ENCODE assay signal across 11 cellular contexts in the genomic region with DNA sequence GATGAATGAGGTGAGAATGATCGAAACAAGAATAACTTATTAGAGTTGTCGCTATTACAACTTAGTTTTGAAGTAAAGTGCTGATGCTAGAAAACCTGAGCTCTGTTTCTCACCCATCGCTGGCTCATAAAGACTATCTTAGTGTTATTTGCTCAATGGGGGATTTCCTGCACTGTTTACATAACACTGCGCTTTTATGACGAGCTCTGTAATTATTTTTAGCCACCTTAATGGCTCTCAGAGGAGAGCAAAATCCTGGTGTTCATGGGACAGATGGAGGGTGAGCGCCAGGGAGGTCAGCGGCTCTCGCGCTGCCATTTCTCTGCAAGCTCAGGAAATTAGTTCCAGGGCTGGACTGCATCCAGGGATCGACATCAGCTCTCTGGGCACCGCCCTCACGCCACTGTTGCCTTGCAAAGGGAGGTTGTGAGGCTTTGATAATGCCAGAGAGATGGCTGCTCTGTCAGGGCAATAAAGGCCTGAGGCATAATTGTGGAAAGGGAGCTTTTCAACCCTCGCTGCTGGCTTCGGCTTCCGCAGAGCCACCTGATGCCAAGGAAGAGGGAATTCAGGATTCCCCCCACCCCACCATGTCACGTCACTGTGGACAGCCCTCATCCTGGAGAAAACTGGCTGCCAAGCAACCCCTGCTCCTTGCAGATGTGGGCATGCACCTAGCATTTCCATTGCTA.
A peak's percentile ranks its signal among the peaks of the same experiment; 100 is the strongest.
DNase-seq lines count a peak whose midpoint lies in the region; ATAC-seq and TF ChIP-seq lines count a peak whose summit lies in the region.
"Had no signal": no experiment of that assay in that cellular context is flagged by ENCODE, and none has a peak within 500 bp of the region (broad histone marks: within the 10 kb centered on the region; RNA-seq: fewer than 3 reads in every experiment).

No MANE protein-coding gene starts in this region.

- no CpG with 5 or more reads among the region's 16 CpGs for whole genome bisulfite sequencing in neuronal stem cell (ENCODE audit: extremely low coverage in 2 of 2, insufficient read length in 2 of 2, insufficient replicate concordance in 1 of 2), 2 donors

- no peaks in the 10 kb centered on the region for H3K36me3 Mint-ChIP-seq in Caco-2 (ENCODE audit: insufficient read depth, unreplicated experiment)
- H3K36me3 Mint-ChIP-seq in naive thymus-derived CD8-positive, alpha-beta T cell = no peaks in the 10 kb centered on the region
- H3K36me3 Mint-ChIP-seq: T-cell had no signal

- no peaks in the 10 kb centered on the region for H3K27me3 ChIP-seq in Caco-2 (replicated peaks; ENCODE audit: control insufficient read depth, insufficient read depth, low read length)
- H3K27me3 ChIP-seq in MM.1S (replicated peaks; ENCODE audit: insufficient read depth, low read length) = no peaks in the 10 kb centered on the region; the same call in 1 of the 2 replicates
- H3K27me3 ChIP-seq in neuronal stem cell (ENCODE audit: control insufficient read depth in 3 of 3, insufficient read depth in 3 of 3, low read depth in 1 of 3, low read length in 3 of 3) = no peaks in the 10 kb centered on the region

- H3K4me3 Mint-ChIP-seq in Caco-2 (ENCODE audit: unreplicated experiment) = peak overlapping the region; percentile 20
- H3K4me3 Mint-ChIP-seq in naive thymus-derived CD8-positive, alpha-beta T cell = no peak overlapping the region
- H3K4me3 Mint-ChIP-seq: T-cell had no signal

- H4K20me1 ChIP-seq in MM.1S (ENCODE audit: insufficient read depth, low read length) = no peaks in the 10 kb centered on the region

- no peak overlapping the region for H4K8ac ChIP-seq in neuronal stem cell (ENCODE audit: low read depth, low read length)

- H2BK12ac ChIP-seq in neuronal stem cell (ENCODE audit: low read length) = no peak overlapping the region

- peaks cover 31% of the 10 kb centered on the region for H3K4me1 ChIP-seq in Caco-2
- H3K4me1 ChIP-seq in MM.1S (ENCODE audit: low read length) = no peaks in the 10 kb centered on the region
- peaks cover 2 to 24% of the 10 kb centered on the region in 2 donors for H3K4me1 ChIP-seq in neuronal stem cell (ENCODE audit: control insufficient read depth in 2 of 2, insufficient read depth in 1 of 2, low read depth in 1 of 2, low read length in 2 of 2)

- H3K9me2 ChIP-seq in MM.1S (replicated peaks; ENCODE audit: insufficient read depth, low read length) = no peaks in the 10 kb centered on the region

- H3K4ac ChIP-seq in neuronal stem cell (ENCODE audit: low read length) = no peak overlapping the region

- H3K27ac Mint-ChIP-seq in Caco-2 (ENCODE audit: unreplicated experiment) = no peak overlapping the region
- no peak overlapping the region for H3K27ac Mint-ChIP-seq in naive thymus-derived CD8-positive, alpha-beta T cell
- H3K27ac Mint-ChIP-seq: T-cell had no signal

- H2BK5ac ChIP-seq in neuronal stem cell (ENCODE audit: low read length) = no peak overlapping the region

- H3F3A ChIP-seq in MM.1S (ENCODE audit: insufficient read depth, low read length) = no peaks in the 10 kb centered on the region

- no peaks in the 10 kb centered on the region for H3K79me2 ChIP-seq in MM.1S (ENCODE audit: low read length)

- no peak overlapping the region for H2AFZ ChIP-seq in MM.1S (ENCODE audit: low read length)
- no peak overlapping the region for H2AFZ ChIP-seq in neuronal stem cell (ENCODE audit: low read length)

- CTCF ChIA-PET in Caco-2 (lab: Charles Lee) = interaction anchor here (0.5 kb wide), 1 partner anchor 116 kb away, joined by 17 read pairs; no protein-coding TSS in a partner anchor

- no peak for TF ChIP-seq CTCF in Caco-2 (IDR thresholded peaks at IDR 0.05; ENCODE audit: insufficient read depth in 1 of 2, low read depth in 1 of 2, low read length in 1 of 2, severe bottlenecking in 1 of 2, unreplicated experiment in 1 of 2)
- TF ChIP-seq CTCF in MM.1S (IDR thresholded peaks at IDR 0.05; ENCODE audit: low read length) = no peak
- TF ChIP-seq CTCF in VCaP (conservative IDR thresholded peaks at IDR 0.05) = no peak

- intact Hi-C loops in Caco-2 (cut with micrococcal nuclease; ENCODE audit: unreplicated experiment) = no loop called here

- H3K4me2 ChIP-seq in MM.1S (ENCODE audit: low read depth, low read length) = no peak overlapping the region
- H3K4me2 ChIP-seq in neuronal stem cell (ENCODE audit: insufficient read depth, low read length, poor library complexity, severe bottlenecking) = no peak overlapping the region

- no TSS peak for BruUV-seq in Caco-2 (replicated peaks; lab: Mats Ljungman, UMichigan)

- no peak overlapping the region for H3K14ac ChIP-seq in neuronal stem cell (ENCODE audit: low read length)

- H2BK120ac ChIP-seq in neuronal stem cell (ENCODE audit: low read depth, low read length) = no peak overlapping the region

- H3K79me1 ChIP-seq in neuronal stem cell (ENCODE audit: low read depth, low read length) = no peaks in the 10 kb centered on the region

- ATAC-seq in GM21723 (IDR thresholded peaks at IDR 0.05; ENCODE audit: unreplicated experiment) (no peak), HG03196 (IDR thresholded peaks at IDR 0.05; ENCODE audit: unreplicated experiment) (no peak)
- no peak for ATAC-seq in naive thymus-derived CD8-positive, alpha-beta T cell
- ATAC-seq: T-cell had no signal

- H3K36me3 ChIP-seq in Caco-2 (ENCODE audit: control insufficient read depth, insufficient read depth, low read length) (no peaks in the 10 kb centered on the region), MM.1S (replicated peaks; ENCODE audit: insufficient read depth, low read length) (no peaks in the 10 kb centered on the region), neuronal stem cell (replicated peaks in 1 of 2; ENCODE audit: control insufficient read depth in 2 of 2, insufficient read depth in 2 of 2, low read length in 2 of 2) (no peaks in the 10 kb centered on the region)

- H3K4me3 ChIP-seq in Caco-2 (ENCODE audit: low read depth, low read length) (no peak overlapping the region), MM.1S (ENCODE audit: low read length) (no peak overlapping the region), neuronal stem cell (ENCODE audit: low read length in 2 of 2) (no peak overlapping the region)

- DNase-seq in Caco-2 = no peak
- peak; percentile 11 for DNase-seq in MM.1S
- no peak for DNase-seq in neuronal stem cell (ENCODE audit: low spot score)
- DNase-seq in naive thymus-derived CD8-positive, alpha-beta T cell = no peak
- DNase-seq in GOT3 (lab: John Stamatoyannopoulos, UW) = no peak
- DNase-seq: cortex of kidney, EL had no signal

- no peak overlapping the region for H2AK5ac ChIP-seq in neuronal stem cell (ENCODE audit: low read depth, low read length)

- H3K4me1 Mint-ChIP-seq in Caco-2 (ENCODE audit: low read depth, unreplicated experiment) = peaks cover 15% of the 10 kb centered on the region
- no peaks in the 10 kb centered on the region for H3K4me1 Mint-ChIP-seq in naive thymus-derived CD8-positive, alpha-beta T cell
- H3K4me1 Mint-ChIP-seq: T-cell had no signal

- peak overlapping the region; percentile 65 for H3K18ac ChIP-seq in neuronal stem cell (ENCODE audit: low read length)

- H3K23ac ChIP-seq in neuronal stem cell (ENCODE audit: low read depth, low read length, poor library complexity) = peak overlapping the region; percentile 20

- H3K9me3 Mint-ChIP-seq in Caco-2 (ENCODE audit: unreplicated experiment) = no peaks in the 10 kb centered on the region
- H3K9me3 Mint-ChIP-seq in naive thymus-derived CD8-positive, alpha-beta T cell = no peaks in the 10 kb centered on the region
- H3K9me3 Mint-ChIP-seq: T-cell had no signal

- POLR2A ChIA-PET in Caco-2 (lab: Charles Lee) = no interaction called here
- POLR2A ChIA-PET in naive thymus-derived CD8-positive, alpha-beta T cell (lab: Charles Lee) = no interaction called here

- H4K91ac ChIP-seq in neuronal stem cell (ENCODE audit: low read depth, low read length, poor library complexity) = no peak overlapping the region

- no peak overlapping the region for H3K9ac ChIP-seq in MM.1S (ENCODE audit: low read length)
- no peak overlapping the region for H3K9ac ChIP-seq in neuronal stem cell (ENCODE audit: low read depth, low read length, poor library complexity)

- H3K9me3 ChIP-seq in Caco-2 (no peaks in the 10 kb centered on the region), MM.1S (replicated peaks; ENCODE audit: insufficient read depth, low read length) (no peaks in the 10 kb centered on the region), neuronal stem cell (replicated peaks in 1 of 2; ENCODE audit: control insufficient read depth in 2 of 2, insufficient read depth in 1 of 2, low read depth in 1 of 2, low read length in 2 of 2) (no peaks in the 10 kb centered on the region)

- no peak overlapping the region for H3K27ac ChIP-seq in MM.1S (ENCODE audit: low read length)
- peak overlapping the region; percentile 73 for H3K27ac ChIP-seq in VCaP
- H3K27ac ChIP-seq in neuronal stem cell (replicated peaks; ENCODE audit: low read length) = no peak overlapping the region

- H3K27me3 Mint-ChIP-seq in Caco-2 (ENCODE audit: insufficient read depth, unreplicated experiment) = no peaks in the 10 kb centered on the region
- peaks cover 0 to 9% (median 0%) of the 10 kb centered on the region in 5 donors for H3K27me3 Mint-ChIP-seq in naive thymus-derived CD8-positive, alpha-beta T cell
- H3K27me3 Mint-ChIP-seq: T-cell had no signal

- no peak overlapping the region for H2BK15ac ChIP-seq in neuronal stem cell (ENCODE audit: low read length)
